ENCODE assay signal across 8 cellular contexts in the genomic region with DNA sequence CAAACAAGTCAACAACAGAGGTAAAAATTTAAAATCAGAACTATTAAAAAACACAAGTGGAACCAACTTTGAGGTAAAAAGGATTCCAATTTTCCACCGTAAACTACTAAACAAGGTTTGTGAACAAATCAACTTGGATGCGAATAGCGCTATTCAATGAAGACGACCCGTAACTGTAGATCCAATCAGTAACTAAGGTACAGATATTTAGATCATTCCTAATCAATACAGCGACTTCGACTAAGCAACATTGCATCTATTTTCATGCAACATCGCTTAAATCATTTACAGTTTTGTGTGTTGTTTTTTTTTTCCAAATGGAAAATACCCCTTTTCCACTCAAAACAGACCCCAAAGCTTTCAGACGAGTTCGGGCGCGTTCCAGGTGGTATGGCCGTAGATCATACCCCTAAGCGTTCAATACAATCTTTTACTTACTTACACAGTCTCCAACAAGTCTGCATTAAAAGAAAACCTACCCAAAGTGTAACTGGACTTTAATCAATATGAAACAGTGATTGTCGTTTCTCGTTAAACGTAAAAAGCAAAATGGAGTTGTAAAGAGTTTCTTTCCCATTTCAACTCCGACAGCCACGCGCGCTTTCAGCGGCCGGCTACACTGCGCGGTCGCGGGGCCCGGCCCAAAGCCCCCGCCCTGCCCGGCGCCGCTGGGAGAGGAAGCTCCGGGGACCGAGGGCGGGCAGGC. TPM values are rescaled to one million over a fixed set of nuclear protein-coding genes. Genes with fewer than 3 reads are reported as not detected.
A peak's percentile ranks its signal among the peaks of the same experiment; 100 is the strongest.
DNase-seq lines count a peak whose midpoint lies in the region; ATAC-seq and TF ChIP-seq lines count a peak whose summit lies in the region.

No MANE protein-coding gene starts in this region.

- peak overlapping the region; percentile 97 for H3K27ac ChIP-seq in HUES64 (ENCODE audit: low read depth, low read length)

- no peak for DNase-seq in AG09309 (ENCODE audit: low read depth)
- DNase-seq in central memory CD8-positive, alpha-beta T cell (ENCODE audit: low spot score in 2 of 2) = no peak
- DNase-seq in stimulated activated CD4-positive, alpha-beta T cell treated with anti-CD3 and anti-CD28 coated beads, Interleukin-4, amount 100 ng/mL, for 1 hour = no peak
- no peak for DNase-seq in activated CD8-positive, alpha-beta memory T cell treated with anti-CD3 and anti-CD28 coated beads for 24 hours

- peak overlapping the region; percentile 82 for H3K4me3 Mint-ChIP-seq in central memory CD8-positive, alpha-beta T cell

- H3K9me3 ChIP-seq in HUES64 (ENCODE audit: insufficient read depth, low read depth, low read length) (no peaks in the 10 kb centered on the region), mononuclear cell (ENCODE audit: low read depth, low read length) (no peaks in the 10 kb centered on the region)

- H3K4me1 ChIP-seq in HUES64 (ENCODE audit: insufficient read depth, low read length) = peaks cover 11% of the 10 kb centered on the region
- H3K4me1 ChIP-seq in mononuclear cell (ENCODE audit: insufficient read depth, low read length) = peaks cover 83% of the 10 kb centered on the region

- H3K27me3 ChIP-seq in HUES64 (ENCODE audit: insufficient read depth, low read length) = no peaks in the 10 kb centered on the region
- H3K27me3 ChIP-seq in mononuclear cell (ENCODE audit: insufficient read depth, low read length) = no peaks in the 10 kb centered on the region

- H3K4me1 Mint-ChIP-seq in central memory CD8-positive, alpha-beta T cell = peaks cover 65% of the 10 kb centered on the region

- peak overlapping the region; percentile 75 for H3K27ac Mint-ChIP-seq in central memory CD8-positive, alpha-beta T cell (ENCODE audit: low read depth)

- H3K4me3 ChIP-seq in AG09309 (ENCODE audit: control insufficient read depth, low read depth, low read length) (peak overlapping the region; percentile 80), HUES64 (ENCODE audit: low read length) (peak overlapping the region; percentile 80), mononuclear cell (ENCODE audit: low read length) (peak overlapping the region; percentile 98)

- 0 out of 2 replicates have a peak, but pooled peaks cover 3% of the 10 kb centered on the region for H3K36me3 ChIP-seq in HUES64 (ENCODE audit: insufficient read depth, low read length)

- TF ChIP-seq CTCF in AG09309 (IDR thresholded peaks at IDR 0.05; ENCODE audit: control insufficient read depth, insufficient read depth, low read depth, low read length, missing control alignments) = no peak

- H3K36me3 Mint-ChIP-seq in central memory CD8-positive, alpha-beta T cell (ENCODE audit: insufficient read depth) = peaks cover 25% of the 10 kb centered on the region

- ATAC-seq in central memory CD8-positive, alpha-beta T cell (replicated peaks; ENCODE audit: extremely low read depth, poor library complexity, severe bottlenecking) = no peak
- no peak for ATAC-seq in GM19328 (IDR thresholded peaks at IDR 0.05; ENCODE audit: unreplicated experiment)
- no peak for ATAC-seq in HG03565 (IDR thresholded peaks at IDR 0.05; ENCODE audit: unreplicated experiment)

- 2% methylated on average over 35 of the region's 35 CpGs for WGBS in HUES64

- H3K9me3 Mint-ChIP-seq in central memory CD8-positive, alpha-beta T cell = no peaks in the 10 kb centered on the region

- H3K27me3 Mint-ChIP-seq in central memory CD8-positive, alpha-beta T cell = no peaks in the 10 kb centered on the region

- H3K9ac ChIP-seq in HUES64 (ENCODE audit: low read depth, low read length) = peak overlapping the region; percentile 98

RNA-seq across cellular contexts. Expression of a gene that starts 0.8 kb away (rescaled TPM):
- 336 TPM for polyA plus RNA-seq in HUES64 (2013, experiment 1 of 2)
- polyA plus RNA-seq in HUES64 (2013, experiment 2 of 2) = 381 TPM
- 595 TPM for total RNA-seq in mononuclear cell

RNA-seq across cellular contexts. Expression of a gene that starts 1.2 kb away (rescaled TPM):
- polyA plus RNA-seq in HUES64 (2013, experiment 1 of 2) = 8.5 TPM
- 7.0 TPM for polyA plus RNA-seq in HUES64 (2013, experiment 2 of 2)
- total RNA-seq in mononuclear cell = 15.3 TPM

RNA-seq across cellular contexts. Expression of a gene that starts 11.3 kb away (rescaled TPM):
- 21.2 TPM for polyA plus RNA-seq in HUES64 (2013, experiment 1 of 2)
- polyA plus RNA-seq in HUES64 (2013, experiment 2 of 2) = 21.1 TPM
- 2.6 TPM for total RNA-seq in mononuclear cell

RNA-seq across cellular contexts. Expression of a gene that starts 18.1 kb away (rescaled TPM):
- polyA plus RNA-seq in HUES64 (2013, experiment 1 of 2) = 7.3 TPM
- 8.7 TPM for polyA plus RNA-seq in HUES64 (2013, experiment 2 of 2)
- 3.7 TPM for total RNA-seq in mononuclear cell

RNA-seq across cellular contexts. Expression of a gene that starts 52.8 kb away (rescaled TPM):
- polyA plus RNA-seq in HUES64 (2013, experiment 1 of 2) = 199 TPM
- polyA plus RNA-seq in HUES64 (2013, experiment 2 of 2) = 185 TPM
- 149 TPM for total RNA-seq in mononuclear cell
